In genomic region chr22:39316440-39317083, GRCh38 we compare ENCODE assay signal across 8 cellular contexts. TPM values are rescaled to one million over a fixed set of nuclear protein-coding genes. Genes with fewer than 3 reads are reported as not detected.
DNase-seq lines count a peak whose midpoint lies in the region; ATAC-seq, FAIRE-seq and TF ChIP-seq lines count a peak whose summit lies in the region.

No MANE protein-coding gene starts in this region.

- H3K36me3 ChIP-seq in prostate gland: peaks cover 34 to 42% of the 10 kb centered on the region in 2 donors

- H3K4me3 ChIP-seq in LNCaP clone FGC (ENCODE audit: low read depth, low read length) (peak overlapping the region; percentile 96), prostate gland (peak overlapping the region in 1 of 2 donors; percentile 61)

- H3K27ac ChIP-seq in prostate gland: peak overlapping the region in 1 of 2 donors; percentile 96

- no peak for ATAC-seq in GM21619 (IDR thresholded peaks at IDR 0.05; ENCODE audit: unreplicated experiment)

- peaks cover 26% of the 10 kb centered on the region for H3K4me1 ChIP-seq in prostate gland (replicated peaks)

- no peaks in the 10 kb centered on the region for H3K27me3 ChIP-seq in prostate gland (replicated peaks; ENCODE audit: insufficient read depth)

- TF ChIP-seq CTCF in LNCaP clone FGC (IDR thresholded peaks at IDR 0.05; ENCODE audit: control insufficient read depth, extremely low read depth, insufficient read depth): peak; percentile 78
- peak; percentile 68 to 91 (median 90) for TF ChIP-seq CTCF in prostate gland (IDR thresholded peaks at IDR 0.05)

- FAIRE-seq in urothelium cell line (lab: Jason Lieb, UNC): no peak

- 41% methylated on average over 17 of the region's 17 CpGs for WGBS in prostate gland

- no peaks in the 10 kb centered on the region for H3K9me3 ChIP-seq in prostate gland

- TF ChIP-seq POLR2A in prostate gland (IDR thresholded peaks at IDR 0.05): no peak

- DNase-seq in DMS153 (lab: John Stamatoyannopoulos, UW) (peak; percentile 42), LNCaP clone FGC (ENCODE audit: low read depth) (peak; percentile 63), SW 1271 (lab: John Stamatoyannopoulos, UW) (peak; percentile 63 to 76), cardiac septum (ENCODE audit: low spot score) (peak; percentile 84), prostate gland (ENCODE audit: low spot score) (peak; percentile 84), urothelium cell line (ENCODE audit: low spot score) (peak; percentile 82)
- DNase-seq in activated naive CD8-positive, alpha-beta T cell treated with anti-CD3 and anti-CD28 coated beads, Interleukin-2, amount 50 U/mL, for 16 hours (ENCODE audit: low read depth, low spot score): peak; percentile 65

- intact Hi-C loops in cardiac septum (cut with DNase I): loop anchor here (1.0 to 10.0 kb wide), 3 partner anchors 146 to 302 kb away; partner anchors contain the start of genes APOBEC3C and ATF4
- intact Hi-C loops in prostate gland (cut with DNase I): loop anchor here (1.0 to 10.0 kb wide), 6 partner anchors 144 to 562 kb away; partner anchors contain the start of genes APOBEC3C, CBX6, CBX7 and SUN2

RNA-seq across cellular contexts. Expression of gene RPL3, which starts 2.9 kb away (rescaled TPM):
- total RNA-seq in cardiac septum: 317 TPM
- total RNA-seq in prostate gland: 1,000 to 10,000 TPM; 2,375 to 2,654 TPM

RNA-seq across cellular contexts. Expression of gene SYNGR1, which starts 33.2 kb away (rescaled TPM):
- total RNA-seq in cardiac septum: 41.1 TPM
- total RNA-seq in prostate gland: 10 to 100 TPM; 38.3 to 43.8 TPM
